10 cellular contexts compared by ENCODE assay signal in the genomic region with DNA sequence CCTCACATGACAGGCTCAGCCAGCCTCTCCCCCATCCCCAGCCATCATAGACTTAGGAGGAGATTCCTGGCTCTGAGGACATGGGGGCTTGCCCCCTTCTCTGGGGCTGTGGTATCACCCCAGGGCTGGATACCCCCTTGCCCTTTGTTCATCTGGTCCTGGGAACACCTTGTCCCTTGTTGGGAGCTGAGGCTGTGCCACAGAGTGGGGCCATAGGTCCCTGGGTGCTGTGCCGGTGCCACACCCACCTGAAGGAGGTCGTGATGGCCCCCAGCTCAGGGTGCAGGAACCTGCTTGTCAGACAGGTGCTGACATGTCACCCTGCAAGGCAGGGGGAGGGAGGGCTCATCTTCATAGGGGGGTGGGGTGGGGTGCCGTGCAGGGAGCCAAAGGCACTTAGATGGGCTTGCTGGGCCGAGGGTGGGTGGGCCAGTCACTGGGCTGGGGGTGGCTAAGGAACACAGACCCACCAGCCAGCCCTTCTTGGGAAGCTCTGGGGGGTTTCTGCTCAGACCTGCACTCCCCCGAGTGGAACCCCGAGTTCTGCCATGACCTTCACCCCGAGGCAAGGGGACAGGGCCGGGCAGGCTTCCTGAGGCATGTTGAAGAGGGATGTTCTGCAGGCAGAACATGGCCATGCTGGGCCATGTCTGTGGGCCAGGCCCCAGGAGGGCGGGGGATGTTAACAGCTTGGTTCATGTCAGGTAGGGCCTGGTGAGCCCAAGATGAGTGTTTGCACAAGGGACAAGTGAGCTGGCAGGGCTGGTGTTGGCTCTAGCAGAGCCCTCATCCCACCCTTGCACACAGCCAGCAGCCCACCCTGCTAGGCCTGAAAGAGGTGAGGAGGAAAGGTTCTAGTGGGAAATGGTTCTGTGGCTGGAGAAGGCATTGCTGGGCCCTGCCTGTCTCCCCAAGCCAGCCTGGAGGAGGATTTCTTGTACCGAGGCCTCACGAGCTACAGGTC. TPM values are rescaled to one million over a fixed set of nuclear protein-coding genes. Genes with fewer than 3 reads are reported as not detected.
A peak's percentile ranks its signal among the peaks of the same experiment; 100 is the strongest.
DNase-seq lines count a peak whose midpoint lies in the region; TF ChIP-seq lines count a peak whose summit lies in the region.
"Had no signal": no experiment of that assay in that cellular context is flagged by ENCODE, and none has a peak within 500 bp of the region (broad histone marks: within the 10 kb centered on the region; RNA-seq: fewer than 3 reads in every experiment).

No MANE protein-coding gene starts in this region.

- H4K20me1 ChIP-seq in DOHH2 (ENCODE audit: control insufficient read depth, insufficient read depth, low read depth, low read length), result peaks cover 10% of the 10 kb centered on the region; the same call in 1 of the 2 replicates

- H4K8ac ChIP-seq in trophoblast cell (ENCODE audit: low read depth, low read length), result peak overlapping the region; percentile 44

- H3K27me3 ChIP-seq in DOHH2 (ENCODE audit: control insufficient read depth, low read length) (no peaks in the 10 kb centered on the region), trophoblast cell (ENCODE audit: insufficient read depth, low read length) (no peaks in the 10 kb centered on the region)

- peak overlapping the region; percentile 76 for H3K4ac ChIP-seq in trophoblast cell (ENCODE audit: low read depth, low read length)

- TF ChIP-seq CTCF in DOHH2 (IDR thresholded peaks at IDR 0.05; ENCODE audit: low read depth, low read length, poor library complexity, severe bottlenecking) (no peak), endothelial cell (IDR thresholded peaks at IDR 0.05; ENCODE audit: unreplicated experiment) (no peak), GM10266 (IDR thresholded peaks at IDR 0.05; ENCODE audit: control insufficient read depth, insufficient read depth, low read depth, missing control alignments) (no peak)

- H3K18ac ChIP-seq in trophoblast cell (ENCODE audit: low read length), result peak overlapping the region; percentile 56

- H2BK12ac ChIP-seq in trophoblast cell (ENCODE audit: low read length), result peak overlapping the region; percentile 29

- H3K9me3 ChIP-seq in DOHH2 (ENCODE audit: control insufficient read depth, insufficient read depth, low read length) (no peaks in the 10 kb centered on the region), trophoblast cell (ENCODE audit: insufficient read depth, low read depth, low read length) (no peaks in the 10 kb centered on the region)

- H3K14ac ChIP-seq in trophoblast cell (ENCODE audit: low read length), result peak overlapping the region; percentile 14

- peaks cover 18% of the 10 kb centered on the region for H3F3A ChIP-seq in DOHH2 (ENCODE audit: control insufficient read depth, insufficient read depth)

- no peak overlapping the region for H2BK120ac ChIP-seq in trophoblast cell (ENCODE audit: insufficient read depth, low read length, poor library complexity)

- H3K9me2 ChIP-seq in DOHH2 (replicated peaks; ENCODE audit: control insufficient read depth, low read length), result no peaks in the 10 kb centered on the region

- no peak overlapping the region for H3K23ac ChIP-seq in trophoblast cell (ENCODE audit: low read length)

- no peak overlapping the region for H3K9ac ChIP-seq in trophoblast cell (ENCODE audit: low read length)

- peak overlapping the region; percentile 63 for H3K27ac Mint-ChIP-seq in endothelial cell (ENCODE audit: unreplicated experiment)

- H3K9me3 Mint-ChIP-seq in endothelial cell (ENCODE audit: unreplicated experiment), result no peaks in the 10 kb centered on the region

- no peak overlapping the region for H4K12ac ChIP-seq in trophoblast cell (ENCODE audit: low read depth, low read length)

- peaks cover 14% of the 10 kb centered on the region for H3K27me3 Mint-ChIP-seq in endothelial cell (ENCODE audit: unreplicated experiment)

- H3K79me1 ChIP-seq in trophoblast cell (ENCODE audit: low read length), result peaks cover 15% of the 10 kb centered on the region

- no CpG with 5 or more reads among the region's 11 CpGs for WGBS in trophoblast cell (ENCODE audit: extremely low coverage, insufficient coverage, insufficient read length)

- H2AFZ ChIP-seq in trophoblast cell (ENCODE audit: insufficient read depth, low read length, poor library complexity), result no peak overlapping the region

- H4K91ac ChIP-seq in trophoblast cell (ENCODE audit: low read depth, low read length), result peak overlapping the region; percentile 17

- H2BK5ac ChIP-seq in trophoblast cell (ENCODE audit: low read depth, low read length, poor library complexity), result no peak overlapping the region

- peak overlapping the region; percentile 47; the same call in 1 of the 2 replicates for H3K4me2 ChIP-seq in DOHH2 (ENCODE audit: low read length)
- no peak overlapping the region for H3K4me2 ChIP-seq in trophoblast cell (ENCODE audit: low read length)

- no peak overlapping the region for H3K4me3 ChIP-seq in DOHH2 (ENCODE audit: low read length)
- H3K4me3 ChIP-seq in trophoblast cell (ENCODE audit: low read depth, low read length), result no peak overlapping the region

- H3K36me3 ChIP-seq in DOHH2 (ENCODE audit: control insufficient read depth, low read length), result peaks cover 43% of the 10 kb centered on the region
- H3K36me3 ChIP-seq in trophoblast cell (ENCODE audit: control insufficient read depth in 1 of 2, insufficient read depth in 2 of 2, low read length in 2 of 2), result peaks cover 27 to 29% of the 10 kb centered on the region in 2 experiments

- peaks cover 6% of the 10 kb centered on the region for H3K36me3 Mint-ChIP-seq in endothelial cell (ENCODE audit: low read depth, unreplicated experiment)

- H3K27ac ChIP-seq in DOHH2 (ENCODE audit: low read depth, low read length) (no peak overlapping the region), trophoblast cell (ENCODE audit: low read depth, low read length) (peak overlapping the region; percentile 24)

- no peak overlapping the region for H3K4me3 Mint-ChIP-seq in endothelial cell (ENCODE audit: unreplicated experiment)

- peaks cover 23% of the 10 kb centered on the region for H3K4me1 Mint-ChIP-seq in endothelial cell (ENCODE audit: unreplicated experiment)

- H2AK5ac ChIP-seq in trophoblast cell (ENCODE audit: low read length), result no peak overlapping the region

- H3K79me2 ChIP-seq in DOHH2 (ENCODE audit: control insufficient read depth, low read length), result peaks cover 90% of the 10 kb centered on the region
- H3K79me2 ChIP-seq in trophoblast cell (ENCODE audit: control insufficient read depth, insufficient read depth, low read length, poor library complexity), result peaks cover 16% of the 10 kb centered on the region

- peak; percentile 40 for DNase-seq in NCI-H510A (lab: John Stamatoyannopoulos, UW)
- no peak for DNase-seq in endothelial cell (ENCODE audit: low spot score)
- no peak for DNase-seq in trophoblast cell
- no peak for DNase-seq in GM10266 (ENCODE audit: extremely low spot score)
- no peak for DNase-seq in NCI-H748 (lab: John Stamatoyannopoulos, UW; ENCODE audit: unreplicated experiment)
- no peak for DNase-seq in medulla oblongata (ENCODE audit: extremely low spot score)
- DNase-seq: activated gamma-delta T cell treated with Interleukin-2 at 50 U/mL for 16 hours, midbrain, NCI-H2107 had no signal

- H3K4me1 ChIP-seq in DOHH2 (ENCODE audit: control insufficient read depth, low read length) (peaks cover 73% of the 10 kb centered on the region), trophoblast cell (ENCODE audit: control insufficient read depth in 1 of 2, insufficient read depth in 2 of 2, low read length in 2 of 2) (peaks cover 49 to 53% of the 10 kb centered on the region in 2 experiments)

RNA-seq across cellular contexts. Expression of gene TSSK6, which starts 28.0 kb away (rescaled TPM):
- 2.7 TPM for total RNA-seq in endothelial cell (ENCODE audit: unreplicated experiment)
- 1.1 and 1.4 TPM in 2 replicates for polyA plus RNA-seq in trophoblast cell (2013)

RNA-seq across cellular contexts. Expression of gene NDUFA13, which starts 28.7 kb away (rescaled TPM):
- total RNA-seq in endothelial cell (ENCODE audit: unreplicated experiment), result 278 TPM
- polyA plus RNA-seq in trophoblast cell (2013), result 160 and 164 TPM in 2 replicates

RNA-seq across cellular contexts. Expression of gene YJEFN3, which starts 41.4 kb away (rescaled TPM):
- 5.2 TPM for total RNA-seq in endothelial cell (ENCODE audit: unreplicated experiment)
- 4.5 and 4.6 TPM in 2 replicates for polyA plus RNA-seq in trophoblast cell (2013)

RNA-seq across cellular contexts. Expression of gene CILP2, which starts 50.7 kb away (rescaled TPM):
- 0.23 TPM for total RNA-seq in endothelial cell (ENCODE audit: unreplicated experiment)
- polyA plus RNA-seq in trophoblast cell (2013), result 0.52 and 0.56 TPM in 2 replicates
